Comparison of ENCODE assay signal across 1 cellular context in genomic region chr1:191174298-191174697, GRCh38.
TF ChIP-seq lines count a peak whose summit lies in the region.

No MANE protein-coding gene starts in this region.

TF ChIP-seq in GM23338, 12 proteins besides CTCF, POLR2A, EP300 and RAD21 (continued from another document):
- no peak for TF ChIP-seq REST (IDR thresholded peaks at IDR 0.05; ENCODE audit: unreplicated experiment)
